ENCODE assay signal across 22 cellular contexts in the genomic region with DNA sequence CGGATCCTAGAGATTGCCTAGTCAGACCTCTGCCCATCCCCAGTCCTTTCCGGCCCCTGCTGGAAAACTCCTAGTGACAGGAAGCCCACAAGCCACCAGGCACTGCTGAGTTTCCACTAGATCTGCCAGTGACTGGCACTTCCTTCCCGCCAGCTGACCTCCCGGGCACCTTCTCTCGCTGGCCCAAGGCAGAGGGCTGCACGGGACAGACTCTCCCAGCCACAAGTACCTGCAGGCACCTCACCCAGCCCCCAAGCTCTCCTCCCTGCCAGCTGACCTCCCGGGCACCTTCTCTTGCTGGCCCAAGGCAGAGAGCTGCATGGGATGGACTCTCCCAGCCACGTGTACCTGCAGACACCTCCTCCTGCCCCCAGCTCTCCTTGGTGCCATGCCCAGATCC.
DNase-seq lines count a peak whose midpoint lies in the region; ATAC-seq and TF ChIP-seq lines count a peak whose summit lies in the region.
"Had no signal": no experiment of that assay in that cellular context is flagged by ENCODE, and none has a peak within 500 bp of the region (broad histone marks: within the 10 kb centered on the region; RNA-seq: fewer than 3 reads in every experiment).

No MANE protein-coding gene starts in this region.

- no peak for TF ChIP-seq CTCF in CD14-positive monocyte (IDR thresholded peaks at IDR 0.05)
- TF ChIP-seq CTCF in progenitor cell of endocrine pancreas (IDR thresholded peaks at IDR 0.05; ENCODE audit: unreplicated experiment), result no peak

- peak overlapping the region in 2 of 7 donors; percentile 25 to 51 for H3K27ac Mint-ChIP-seq in CD14-positive monocyte
- H3K27ac Mint-ChIP-seq in progenitor cell of endocrine pancreas, result peak overlapping the region; percentile 13
- H3K27ac Mint-ChIP-seq in activated T-helper 1 cell treated with anti-CD3 and anti-CD28 coated beads, Interleukin-12 subunit alpha, Interleukin-12 subunit beta, Interleukin-2, Interleukin-4 antibody, amounts not matched to agents 30 ng/mL and 10 ng/mL and 1 ng/mL, durations not matched to agents 14 hours and 24 hours and 36 hours, result no peak overlapping the region
- H3K27ac Mint-ChIP-seq: activated T-helper 2 cell treated with anti-CD3 and anti-CD28 coated beads, Interferon-gamma antibody, Interleukin-2, Interleukin-4, amounts not matched to agents 10 μg/mL and 5 μg/mL and 100 μg/mL, durations not matched to agents 14 hours and 24 hours and 36 hours; HFFc6; naive B cell had no signal

- H3K9me3 Mint-ChIP-seq in CD14-positive monocyte, result peaks cover 0 to 10% (median 1%) of the 10 kb centered on the region in 7 donors
- H3K9me3 Mint-ChIP-seq in progenitor cell of endocrine pancreas (ENCODE audit: low read depth), result peaks cover 10% of the 10 kb centered on the region
- H3K9me3 Mint-ChIP-seq in activated T-helper 1 cell treated with anti-CD3 and anti-CD28 coated beads, Interleukin-12 subunit alpha, Interleukin-12 subunit beta, Interleukin-2, Interleukin-4 antibody, amounts not matched to agents 30 ng/mL and 10 ng/mL and 1 ng/mL, durations not matched to agents 14 hours and 24 hours and 36 hours, result no peaks in the 10 kb centered on the region
- H3K9me3 Mint-ChIP-seq: activated T-helper 2 cell treated with anti-CD3 and anti-CD28 coated beads, Interferon-gamma antibody, Interleukin-2, Interleukin-4, amounts not matched to agents 10 μg/mL and 5 μg/mL and 100 μg/mL, durations not matched to agents 14 hours and 24 hours and 36 hours; CD8-positive, alpha-beta memory T cell had no signal

- DNase-seq in CD14-positive monocyte (ENCODE audit: low spot score) (peak; percentile 34), SW480 (ENCODE audit: low spot score) (peak; percentile 26), left colon (peak in 1 of 2 donors; percentile 21), progenitor cell of endocrine pancreas (ENCODE audit: low spot score, unreplicated experiment) (no peak), iPS-NIHi7 (ENCODE audit: extremely low spot score) (no peak)
- no peak for DNase-seq in activated T-helper 1 cell treated with anti-CD3 and anti-CD28 coated beads, Interleukin-12 subunit alpha, Interleukin-12 subunit beta, Interleukin-2, Interleukin-4 antibody, amounts not matched to agents 30 ng/mL and 10 ng/mL and 1 ng/mL, durations not matched to agents 14 hours and 24 hours and 36 hours (ENCODE audit: low spot score)
- DNase-seq: amniotic stem cell; DND-41; effector CD8-positive, alpha-beta T cell; esophagus squamous epithelium; HFFc6; IMR-90; naive B cell; NCI-H1436 treated with DMSO at 0.1 percent for 48 hours; NCI-H2171 treated with DMSO at 0.1 percent for 48 hours; NCI-H774; OCI-M1; stimulated activated CD4-positive, alpha-beta T cell treated with anti-CD3 and anti-CD28 coated beads, Interleukin-12 subunit alpha, Interleukin-12 subunit beta, amount 100 ng/mL, for 4 hours had no signal

- H3K4me1 Mint-ChIP-seq in CD14-positive monocyte (peaks cover 5% of the 10 kb centered on the region), progenitor cell of endocrine pancreas (ENCODE audit: low read depth) (no peaks in the 10 kb centered on the region)
- H3K4me1 Mint-ChIP-seq in activated T-helper 1 cell treated with anti-CD3 and anti-CD28 coated beads, Interleukin-12 subunit alpha, Interleukin-12 subunit beta, Interleukin-2, Interleukin-4 antibody, amounts not matched to agents 30 ng/mL and 10 ng/mL and 1 ng/mL, durations not matched to agents 14 hours and 24 hours and 36 hours (ENCODE audit: low read depth), result no peaks in the 10 kb centered on the region
- H3K4me1 Mint-ChIP-seq: CD8-positive, alpha-beta memory T cell had no signal

- H3K27me3 Mint-ChIP-seq in CD14-positive monocyte (ENCODE audit: low read depth in 3 of 3) (peaks cover 2 to 5% (median 3%) of the 10 kb centered on the region in 3 donors), progenitor cell of endocrine pancreas (no peaks in the 10 kb centered on the region)
- H3K27me3 Mint-ChIP-seq in activated T-helper 1 cell treated with anti-CD3 and anti-CD28 coated beads, Interleukin-12 subunit alpha, Interleukin-12 subunit beta, Interleukin-2, Interleukin-4 antibody, amounts not matched to agents 30 ng/mL and 10 ng/mL and 1 ng/mL, durations not matched to agents 14 hours and 24 hours and 36 hours (ENCODE audit: insufficient read depth), result no peaks in the 10 kb centered on the region
- H3K27me3 Mint-ChIP-seq: CD8-positive, alpha-beta memory T cell; naive B cell had no signal

- intact Hi-C loops in CD14-positive monocyte (cut with micrococcal nuclease), result loop anchor here in 1 of 2 donors (2.0 kb wide), 1 partner anchor 17 kb away; no protein-coding TSS in a partner anchor
- intact Hi-C loops in left colon (cut with DNase I, micrococcal nuclease), result no loop called here
- intact Hi-C loops in activated T-helper 1 cell treated with anti-CD3 and anti-CD28 coated beads, Interleukin-12 subunit alpha, Interleukin-12 subunit beta, Interleukin-2, Interleukin-4 antibody, amounts not matched to agents 30 ng/mL and 10 ng/mL and 1 ng/mL, durations not matched to agents 14 hours and 24 hours and 36 hours (cut with micrococcal nuclease), result no loop called here

- no peak overlapping the region for H3K4me3 Mint-ChIP-seq in CD14-positive monocyte
- no peak overlapping the region for H3K4me3 Mint-ChIP-seq in progenitor cell of endocrine pancreas (ENCODE audit: low read depth)
- no peak overlapping the region for H3K4me3 Mint-ChIP-seq in activated T-helper 1 cell treated with anti-CD3 and anti-CD28 coated beads, Interleukin-12 subunit alpha, Interleukin-12 subunit beta, Interleukin-2, Interleukin-4 antibody, amounts not matched to agents 30 ng/mL and 10 ng/mL and 1 ng/mL, durations not matched to agents 14 hours and 24 hours and 36 hours
- H3K4me3 Mint-ChIP-seq: CD8-positive, alpha-beta memory T cell; HFFc6; naive B cell had no signal

- H3K36me3 Mint-ChIP-seq in CD14-positive monocyte (no peaks in the 10 kb centered on the region), progenitor cell of endocrine pancreas (ENCODE audit: insufficient read depth) (peaks cover 15% of the 10 kb centered on the region)
- H3K36me3 Mint-ChIP-seq in activated T-helper 1 cell treated with anti-CD3 and anti-CD28 coated beads, Interleukin-12 subunit alpha, Interleukin-12 subunit beta, Interleukin-2, Interleukin-4 antibody, amounts not matched to agents 30 ng/mL and 10 ng/mL and 1 ng/mL, durations not matched to agents 14 hours and 24 hours and 36 hours (ENCODE audit: low read depth), result no peaks in the 10 kb centered on the region

- ATAC-seq in left colon (peak; percentile 16), GM21619 (IDR thresholded peaks at IDR 0.05; ENCODE audit: unreplicated experiment) (no peak)
- ATAC-seq: activated CD4-positive, CD25-positive, alpha-beta regulatory T cell treated with anti-CD3 and anti-CD28 coated beads, Interleukin-2, amount 50 U/mL, for 24 hours had no signal

Comparison
In these comparisons a context has a peak if more than half of its experiments do, and no peak if none do; other contexts are left out.
1. DNase-seq: peak in CD14-positive monocyte (single experiment) and SW480 (single experiment); none in progenitor cell of endocrine pancreas (single experiment), iPS-NIHi7 (single experiment) and activated T-helper 1 cell treated with anti-CD3 and anti-CD28 coated beads, Interleukin-12 subunit alpha, Interleukin-12 subunit beta, Interleukin-2, Interleukin-4 antibody, amounts not matched to agents 30 ng/mL and 10 ng/mL and 1 ng/mL, durations not matched to agents 14 hours and 24 hours and 36 hours (single experiment).